Comparison of ENCODE assay signal across 2 cellular contexts in genomic region chr6:71642120-71642519, GRCh38.
TF ChIP-seq lines count a peak whose summit lies in the region.

No MANE protein-coding gene starts in this region.

TF ChIP-seq in GM23338, 12 proteins besides CTCF, POLR2A, EP300 and RAD21 (continued from another document):
- TF ChIP-seq EZH2phosphoT487 (IDR thresholded peaks at IDR 0.05; ENCODE audit: unreplicated experiment) (no peak), POLR2AphosphoS5 (IDR thresholded peaks at IDR 0.05; ENCODE audit: low read depth) (no peak), REST (IDR thresholded peaks at IDR 0.05; ENCODE audit: unreplicated experiment) (no peak), ETS1 (IDR thresholded peaks at IDR 0.05) (no peak)

TF ChIP-seq in GM12878, 131 proteins besides CTCF, POLR2A, EP300 and RAD21:
- TF ChIP-seq, protein P1, sequence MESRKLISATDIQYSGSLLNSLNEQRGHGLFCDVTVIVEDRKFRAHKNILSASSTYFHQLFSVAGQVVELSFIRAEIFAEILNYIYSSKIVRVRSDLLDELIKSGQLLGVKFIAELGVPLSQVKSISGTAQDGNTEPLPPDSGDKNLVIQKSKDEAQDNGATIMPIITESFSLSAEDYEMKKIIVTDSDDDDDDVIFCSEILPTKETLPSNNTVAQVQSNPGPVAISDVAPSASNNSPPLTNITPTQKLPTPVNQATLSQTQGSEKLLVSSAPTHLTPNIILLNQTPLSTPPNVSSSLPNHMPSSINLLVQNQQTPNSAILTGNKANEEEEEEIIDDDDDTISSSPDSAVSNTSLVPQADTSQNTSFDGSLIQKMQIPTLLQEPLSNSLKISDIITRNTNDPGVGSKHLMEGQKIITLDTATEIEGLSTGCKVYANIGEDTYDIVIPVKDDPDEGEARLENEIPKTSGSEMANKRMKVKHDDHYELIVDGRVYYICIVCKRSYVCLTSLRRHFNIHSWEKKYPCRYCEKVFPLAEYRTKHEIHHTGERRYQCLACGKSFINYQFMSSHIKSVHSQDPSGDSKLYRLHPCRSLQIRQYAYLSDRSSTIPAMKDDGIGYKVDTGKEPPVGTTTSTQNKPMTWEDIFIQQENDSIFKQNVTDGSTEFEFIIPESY (IDR thresholded peaks at IDR 0.05), result no peak
- TF ChIP-seq TBL1XR1 (IDR thresholded peaks at IDR 0.05; ENCODE audit: low read depth, low read length) (no peak), CREM (IDR thresholded peaks at IDR 0.05; ENCODE audit: low read depth) (no peak), USF1 (IDR thresholded peaks at IDR 0.05; ENCODE audit: borderline replicate concordance, extremely low read length, insufficient read depth, low read depth, low read length) (no peak), DPF2 (IDR thresholded peaks at IDR 0.05) (0 out of 2 replicates have a peak, but pooled peaks have one; percentile 21), MEF2B (IDR thresholded peaks at IDR 0.05; ENCODE audit: partially characterized antibody, poor library complexity, severe bottlenecking) (no peak)
